8 cellular contexts compared by ENCODE assay signal in the genomic region with DNA sequence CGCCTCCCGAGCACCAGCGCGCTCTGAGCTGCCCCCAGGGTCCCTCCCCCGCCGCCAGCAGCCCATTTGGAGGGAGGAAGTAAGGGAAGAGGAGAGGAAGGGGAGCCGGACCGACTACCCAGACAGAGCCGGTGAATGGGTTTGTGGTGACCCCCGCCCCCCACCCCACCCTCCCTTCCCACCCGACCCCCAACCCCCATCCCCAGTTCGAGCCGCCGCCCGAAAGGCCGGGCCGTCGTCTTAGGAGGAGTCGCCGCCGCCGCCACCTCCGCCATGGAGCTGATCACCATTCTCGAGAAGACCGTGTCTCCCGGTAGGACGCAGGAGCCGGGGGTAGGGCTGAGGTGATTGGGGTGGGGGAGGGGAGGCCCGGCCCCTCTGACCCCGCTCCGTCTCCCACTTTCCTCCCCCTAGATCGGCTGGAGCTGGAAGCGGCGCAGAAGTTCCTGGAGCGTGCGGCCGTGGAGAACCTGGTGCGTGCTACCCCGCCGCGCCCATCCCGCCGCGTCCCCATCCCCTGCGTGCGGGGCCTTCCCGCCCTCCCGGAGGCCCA. TPM values are rescaled to one million over a fixed set of nuclear protein-coding genes. Genes with fewer than 3 reads are reported as not detected.
DNase-seq lines count a peak whose midpoint lies in the region; TF ChIP-seq lines count a peak whose summit lies in the region.

No MANE protein-coding gene starts in this region.

- no peaks in the 10 kb centered on the region for H3K9me2 ChIP-seq in PC-9 (ENCODE audit: insufficient read depth)

- no peak overlapping the region for H2AFZ ChIP-seq in PC-9

- peaks cover 60% of the 10 kb centered on the region for H3K79me2 ChIP-seq in PC-9 (ENCODE audit: low read depth)

- H3K27me3 Mint-ChIP-seq in mesothelial cell of epicardium (ENCODE audit: low read depth), result no peaks in the 10 kb centered on the region

- H3K4me3 Mint-ChIP-seq in mesothelial cell of epicardium, result peak overlapping the region; percentile 88

- H3K4me3 ChIP-seq in PC-9, result peak overlapping the region; percentile 65
- H3K4me3 ChIP-seq in cardiac fibroblast (replicated peaks in 1 of 2; ENCODE audit: low read depth in 2 of 2, low read length in 2 of 2), result peak overlapping the region; percentile 84
- H3K4me3 ChIP-seq in vagina, result peak overlapping the region; percentile 85 to 98

- peak overlapping the region; percentile 55 for H3K4me2 ChIP-seq in PC-9

- peak overlapping the region; percentile 94 for H3K27ac ChIP-seq in 22Rv1
- peak overlapping the region; percentile 60 for H3K27ac ChIP-seq in PC-9
- peak overlapping the region; percentile 94 for H3K27ac ChIP-seq in vagina

- peaks cover 45% of the 10 kb centered on the region for H3F3A ChIP-seq in PC-9 (ENCODE audit: insufficient read depth, low read depth)

- H3K27ac Mint-ChIP-seq in mesothelial cell of epicardium, result peak overlapping the region; percentile 94

- H3K4me1 ChIP-seq in PC-9 (replicated peaks; ENCODE audit: insufficient read depth) (peaks cover 20% of the 10 kb centered on the region), vagina (peaks cover 47% of the 10 kb centered on the region)

- TF ChIP-seq POLR2A in GM19193 (IDR thresholded peaks at IDR 0.05; ENCODE audit: extremely low read depth, insufficient read depth, insufficient read length) (peak; percentile 50), vagina (IDR thresholded peaks at IDR 0.05) (peak in 1 of 2 donors; percentile 34)

- no peaks in the 10 kb centered on the region for H3K9me3 Mint-ChIP-seq in mesothelial cell of epicardium

- DNase-seq in PC-9, result peak in 1 of 2 experiments; percentile 43
- DNase-seq in cardiac fibroblast (ENCODE audit: low read depth in 2 of 2), result peak in 1 of 2 donors; percentile 62
- peak in 1 of 2 experiments; percentile 33 for DNase-seq in mesothelial cell of epicardium (ENCODE audit: low spot score in 2 of 2, unreplicated experiment in 2 of 2)
- peak in 1 of 2 donors; percentile 91 for DNase-seq in vagina (ENCODE audit: extremely low spot score in 2 of 2)
- no peak for DNase-seq in retina
- no peak for DNase-seq in GDM1 (lab: John Stamatoyannopoulos, UW)

- no peaks in the 10 kb centered on the region for H3K27me3 ChIP-seq in PC-9 (ENCODE audit: insufficient read depth, low read depth)
- no peaks in the 10 kb centered on the region for H3K27me3 ChIP-seq in vagina

- peaks cover 13% of the 10 kb centered on the region for H3K36me3 Mint-ChIP-seq in mesothelial cell of epicardium

- BruUV-seq in PC-9 (replicated peaks; lab: Mats Ljungman, UMichigan), result no TSS peak

- peaks cover 34% of the 10 kb centered on the region for H4K20me1 ChIP-seq in PC-9 (ENCODE audit: insufficient read depth)

- peaks cover 33% of the 10 kb centered on the region for H3K4me1 Mint-ChIP-seq in mesothelial cell of epicardium

- H3K36me3 ChIP-seq in PC-9 (ENCODE audit: low read depth) (peaks cover 41% of the 10 kb centered on the region), vagina (peaks cover 0 to 34% of the 10 kb centered on the region in 2 donors)

- POLR2A ChIA-PET in PC-9 (lab: Charles Lee; ENCODE audit: unreplicated experiment), result interaction anchor here (0.6 to 0.9 kb wide), 6 partner anchors 18 to 978 kb away, joined by 3 to 30 read pairs (median 4); no protein-coding TSS in a partner anchor

- intact Hi-C loops in PC-9 (cut with micrococcal nuclease; ENCODE audit: unreplicated experiment), result no loop called here
- intact Hi-C loops in vagina (cut with DNase I), result no loop called here

- TF ChIP-seq CTCF in 22Rv1 (IDR thresholded peaks at IDR 0.05) (no peak), PC-9 (conservative IDR thresholded peaks at IDR 0.05) (no peak), cardiac fibroblast (IDR thresholded peaks at IDR 0.05; ENCODE audit: low read depth, low read length) (no peak), mesothelial cell of epicardium (IDR thresholded peaks at IDR 0.05; ENCODE audit: unreplicated experiment) (no peak), vagina (IDR thresholded peaks at IDR 0.05) (no peak)

- CTCF ChIA-PET in PC-9 (lab: Charles Lee), result no interaction called here

- no peaks in the 10 kb centered on the region for H3K9me3 ChIP-seq in PC-9 (ENCODE audit: insufficient read depth, low read depth)
- no peaks in the 10 kb centered on the region for H3K9me3 ChIP-seq in vagina

RNA-seq across cellular contexts. Expression of gene KPNB1, which starts 0.3 kb away (rescaled TPM):
- 305 and 306 TPM in 2 replicates for total RNA-seq in PC-9 (2021)
- 284 to 314 TPM (median 302 TPM) in 3 replicates for total RNA-seq in mesothelial cell of epicardium
- total RNA-seq in vagina, result 157 TPM

RNA-seq across cellular contexts. Expression of gene TBKBP1, which starts 43.9 kb away (rescaled TPM):
- total RNA-seq in PC-9 (2021), result 3.3 and 4.9 TPM in 2 replicates
- total RNA-seq in mesothelial cell of epicardium, result 49.8 to 53.9 TPM (median 52.7 TPM) in 3 replicates
- total RNA-seq in vagina, result 13.8 TPM
